In genomic region chr11:87368876-87369480, GRCh38 we compare ENCODE assay signal across 18 cellular contexts.
DNase-seq lines count a peak whose midpoint lies in the region; FAIRE-seq and TF ChIP-seq lines count a peak whose summit lies in the region.
"Had no signal": no experiment of that assay in that cellular context is flagged by ENCODE, and none has a peak within 500 bp of the region (broad histone marks: within the 10 kb centered on the region; RNA-seq: fewer than 3 reads in every experiment).

No MANE protein-coding gene starts in this region.

- H4K8ac ChIP-seq in H1 (ENCODE audit: extremely low read depth, insufficient read depth, low read length), result no peak overlapping the region

- no peak overlapping the region for H3K9ac ChIP-seq in H1 (replicated peaks in 1 of 4; ENCODE audit: extremely low read depth in 1 of 4, low read depth in 3 of 4, low read length in 3 of 4)
- H3K9ac ChIP-seq: parathyroid adenoma had no signal

- H2BK12ac ChIP-seq in H1 (ENCODE audit: low read depth, low read length), result peak overlapping the region; percentile 89; the same call in 1 of the 2 replicates

- H2AFZ ChIP-seq in H1 (ENCODE audit: low read length), result peak overlapping the region; percentile 73; the same call in 1 of the 2 replicates
- H2AFZ ChIP-seq in osteoblast (ENCODE audit: low read length), result no peak overlapping the region
- H2AFZ ChIP-seq: parathyroid adenoma had no signal

- H3K4ac ChIP-seq in H1 (replicated peaks; ENCODE audit: insufficient read length, low read depth, low read length), result no peak overlapping the region

- H3K27me3 ChIP-seq in H1 (replicated peaks in 1 of 4; ENCODE audit: control insufficient read depth in 3 of 4, extremely low read depth in 1 of 4, insufficient read depth in 3 of 4, low read length in 3 of 4) (no peaks in the 10 kb centered on the region), osteoblast (ENCODE audit: insufficient read depth, low read length) (peaks cover 8% of the 10 kb centered on the region)
- H3K27me3 ChIP-seq: transverse colon had no signal

- H2BK5ac ChIP-seq in H1 (ENCODE audit: low read depth, low read length), result 0 out of 2 replicates have a peak overlapping the region, but pooled peaks have one; percentile 28

- H3K36me3 ChIP-seq in H1 (ENCODE audit: control insufficient read depth in 2 of 4, insufficient read depth in 4 of 4, low read length in 3 of 4) (no peaks in the 10 kb centered on the region), mesodermal cell (ENCODE audit: control insufficient read depth, insufficient read depth, low read length) (no peaks in the 10 kb centered on the region), osteoblast (ENCODE audit: insufficient read depth, low read length) (no peaks in the 10 kb centered on the region)
- H3K36me3 ChIP-seq: transverse colon had no signal

- no peak overlapping the region for H3K4me3 ChIP-seq in H1 (ENCODE audit: extremely low read depth in 1 of 4, insufficient read depth in 2 of 4, low read depth in 3 of 4, low read length in 4 of 4)
- H3K4me3 ChIP-seq in mesodermal cell (ENCODE audit: extremely low read depth, insufficient read depth, low read length, poor library complexity, severe bottlenecking), result no peak overlapping the region
- no peak overlapping the region for H3K4me3 ChIP-seq in osteoblast (ENCODE audit: insufficient read depth, low read length)
- H3K4me3 ChIP-seq: transverse colon had no signal

- no peak overlapping the region for H3K23ac ChIP-seq in H1 (ENCODE audit: insufficient read length)

- no peaks in the 10 kb centered on the region for H4K20me1 ChIP-seq in H1 (replicated peaks in 1 of 2; ENCODE audit: control insufficient read depth in 1 of 2, insufficient read depth in 2 of 2, low read length in 2 of 2)
- no peaks in the 10 kb centered on the region for H4K20me1 ChIP-seq in osteoblast (ENCODE audit: insufficient read depth, low read length)

- H2BK15ac ChIP-seq in H1 (ENCODE audit: low read length), result no peak overlapping the region; the same call in 1 of the 2 replicates

- 67% methylated on average over 5 of the region's 5 CpGs; no CpG with 5 or more reads in 1 of the 2 experiments for WGBS in H1 (ENCODE audit: extremely low coverage in 1 of 2, insufficient coverage in 1 of 2, insufficient read length in 1 of 2, insufficient replicate concordance in 2 of 2, low coverage in 1 of 2, low lambda C conversion rate in 2 of 2, missing lambda C conversion rate in 1 of 2), 2 experiments
- 74 to 82% methylated on average over 3 of the region's 5 CpGs for WGBS in mesodermal cell (ENCODE audit: insufficient coverage in 2 of 2), 2 experiments

- CTCF ChIA-PET in H1 (lab: Charles Lee; ENCODE audit: partially characterized antibody), result interaction anchor here (0.5 to 3.5 kb wide), 12 partner anchors 9 to 669 kb away, joined by 3 to 15 read pairs (median 3); no protein-coding TSS in a partner anchor

- POLR2A ChIA-PET in H1 (lab: Charles Lee; ENCODE audit: partially characterized antibody), result no interaction called here

- H2BK20ac ChIP-seq in H1 (ENCODE audit: low read length), result no peak overlapping the region

- H2AK5ac ChIP-seq in H1 (ENCODE audit: low read depth, low read length), result no peak overlapping the region

- H3K23me2 ChIP-seq in H1 (ENCODE audit: low read depth, low read length), result no peaks in the 10 kb centered on the region

- no peak for TF ChIP-seq RAD21 in H1 (IDR thresholded peaks at IDR 0.05 in 1 of 2, conservative IDR thresholded peaks at IDR 0.05 in 1 of 2; ENCODE audit: low read depth in 2 of 2, low read length in 2 of 2)

- DNase-seq in DMS 273 (lab: John Stamatoyannopoulos, UW; ENCODE audit: unreplicated experiment) (peak; percentile 1), DMS 273 treated with DMSO at 0.1 percent for 48 hours (lab: John Stamatoyannopoulos, UW) (no peak), NCI-H2171 treated with DMSO at 0.1 percent for 48 hours (lab: John Stamatoyannopoulos, UW) (peak; percentile 42), H1 (ENCODE audit: low read depth in 1 of 2, low spot score in 2 of 2) (peak in 1 of 2 experiments; percentile 13), osteoblast (ENCODE audit: insufficient read length, low spot score, missing footprints) (no peak), NCI-H1930 (lab: John Stamatoyannopoulos, UW) (no peak)
- no peak for DNase-seq in activated CD4-positive, CD25-positive, alpha-beta regulatory T cell (lab: John Stamatoyannopoulos, UW)
- DNase-seq: activated CD4-positive, alpha-beta T cell treated with anti-CD3 and anti-CD28 coated beads, Interleukin-2, amount 10 ng/mL, durations not matched to agents 24 days and 14 days; activated T-cell treated with anti-CD3 and anti-CD28 coated beads, Interleukin-2, amount 50 U/mL, for 72 hours; aorta; CD4-positive, alpha-beta T cell; midbrain; NCI-H1092; transverse colon had no signal

- TF ChIP-seq CTCF in H1 (IDR thresholded peaks at IDR 0.05; ENCODE audit: control extremely low read depth in 1 of 3, insufficient read depth in 1 of 3, low read depth in 1 of 3, low read length in 3 of 3) (no peak), osteoblast (IDR thresholded peaks at IDR 0.05; ENCODE audit: extremely low read depth, low read depth, low read length) (no peak)

- H2BK120ac ChIP-seq in H1 (replicated peaks; ENCODE audit: low read depth, low read length), result no peak overlapping the region

- H4K5ac ChIP-seq in H1 (ENCODE audit: insufficient read length, low read depth, low read length), result no peak overlapping the region

- H3K27ac ChIP-seq in H1 (ENCODE audit: low read depth, low read length) (no peak overlapping the region), mesodermal cell (ENCODE audit: low read depth, low read length, severe bottlenecking) (peak overlapping the region; percentile 84), osteoblast (ENCODE audit: low read depth, low read length) (no peak overlapping the region)
- H3K27ac ChIP-seq: 22Rv1, parathyroid adenoma, transverse colon had no signal

- H3K79me2 ChIP-seq in H1 (ENCODE audit: control insufficient read depth in 1 of 2, insufficient read depth in 2 of 2, low read length in 2 of 2) (no peaks in the 10 kb centered on the region), osteoblast (ENCODE audit: insufficient read depth, low read length) (no peaks in the 10 kb centered on the region)
- H3K79me2 ChIP-seq: parathyroid adenoma had no signal

- H3K18ac ChIP-seq in H1 (ENCODE audit: extremely low read depth, low read length), result peak overlapping the region; percentile 44; the same call in 1 of the 2 replicates

- TF ChIP-seq EP300 in H1 (IDR thresholded peaks at IDR 0.05; ENCODE audit: borderline replicate concordance in 1 of 2, low read depth in 2 of 2, low read length in 2 of 2), result no peak

- H3K4me2 ChIP-seq in H1 (ENCODE audit: insufficient read depth in 1 of 2, low read depth in 2 of 2, low read length in 2 of 2), result peak overlapping the region; percentile 37 to 57
- no peak overlapping the region for H3K4me2 ChIP-seq in osteoblast (ENCODE audit: insufficient read depth, low read length)

- no peaks in the 10 kb centered on the region for H3K9me3 ChIP-seq in H1 (ENCODE audit: insufficient read depth in 2 of 2, low read depth in 1 of 2, low read length in 1 of 2)
- H3K9me3 ChIP-seq in mesodermal cell (ENCODE audit: control insufficient read depth, low read length), result no peaks in the 10 kb centered on the region
- no peaks in the 10 kb centered on the region for H3K9me3 ChIP-seq in osteoblast (ENCODE audit: low read depth, low read length)
- H3K9me3 ChIP-seq: transverse colon had no signal

- FAIRE-seq in H1 (lab: Jason Lieb, UNC), result no peak
- FAIRE-seq: HTR-8/SVneo had no signal

- H3K79me1 ChIP-seq in H1 (ENCODE audit: low read depth, low read length), result no peaks in the 10 kb centered on the region

- H4K91ac ChIP-seq in H1 (replicated peaks; ENCODE audit: insufficient read length, low read length), result peak overlapping the region; percentile 12

- H3K4me1 ChIP-seq in H1 (replicated peaks in 1 of 4; ENCODE audit: control insufficient read depth in 3 of 4, insufficient read depth in 4 of 4, low read length in 3 of 4), result peaks cover 6 to 14% (median 9%) of the 10 kb centered on the region in 4 experiments; a peak in 5 of 7 replicates
- peaks cover 29% of the 10 kb centered on the region for H3K4me1 ChIP-seq in mesodermal cell (ENCODE audit: control insufficient read depth, insufficient read depth, low read length, poor library complexity, severe bottlenecking)
- peaks cover 25% of the 10 kb centered on the region for H3K4me1 ChIP-seq in osteoblast (ENCODE audit: insufficient read depth, low read length)
- H3K4me1 ChIP-seq: parathyroid adenoma, transverse colon had no signal

- H3K14ac ChIP-seq in H1 (ENCODE audit: insufficient read length), result no peak overlapping the region

- no peak overlapping the region for H3K56ac ChIP-seq in H1 (replicated peaks; ENCODE audit: insufficient read length, low read depth, low read length)

- TF ChIP-seq POLR2A in H1 (IDR thresholded peaks at IDR 0.05; ENCODE audit: control extremely low read depth in 1 of 2, low read depth in 2 of 2, low read length in 2 of 2), result no peak

TF ChIP-seq in H1, 55 proteins besides CTCF, POLR2A, EP300 and RAD21 (continues in another document):
- no peak for TF ChIP-seq EZH2 (IDR thresholded peaks at IDR 0.05; ENCODE audit: low read depth, low read length, severe bottlenecking)
- no peak for TF ChIP-seq ZNF274 (IDR thresholded peaks at IDR 0.05; ENCODE audit: borderline replicate concordance, extremely low read depth, low read length)
- TF ChIP-seq NANOG (IDR thresholded peaks at IDR 0.05; ENCODE audit: insufficient read depth, low read depth, low read length, poor library complexity, severe bottlenecking), result no peak
- TF ChIP-seq SIN3A (conservative IDR thresholded peaks at IDR 0.05 in 1 of 2, IDR thresholded peaks at IDR 0.05 in 1 of 2; ENCODE audit: low read depth in 1 of 2, low read length in 2 of 2), result no peak
- no peak for TF ChIP-seq TBP (IDR thresholded peaks at IDR 0.05; ENCODE audit: low read depth, low read length)
- TF ChIP-seq BACH1 (IDR thresholded peaks at IDR 0.05; ENCODE audit: low read length), result no peak
- TF ChIP-seq CEBPB (IDR thresholded peaks at IDR 0.05; ENCODE audit: low read depth, low read length), result no peak
- TF ChIP-seq KDM5A (IDR thresholded peaks at IDR 0.05; ENCODE audit: low read length), result no peak
- TF ChIP-seq KDM1A (IDR thresholded peaks at IDR 0.05; ENCODE audit: borderline replicate concordance, low read length), result no peak
- no peak for TF ChIP-seq MAX (IDR thresholded peaks at IDR 0.05)
- TF ChIP-seq USF2 (IDR thresholded peaks at IDR 0.05; ENCODE audit: low read length), result no peak
- TF ChIP-seq TCF12 (IDR thresholded peaks at IDR 0.05; ENCODE audit: low read depth, low read length), result no peak

Comparison
In these comparisons a context has a peak if more than half of its experiments do, and no peak if none do; other contexts are left out.
1. DNase-seq: peak in DMS 273 (single experiment) and NCI-H2171 treated with DMSO at 0.1 percent for 48 hours (single experiment); none in DMS 273 treated with DMSO at 0.1 percent for 48 hours (single experiment), osteoblast (single experiment), NCI-H1930 (0 of 2) and activated CD4-positive, CD25-positive, alpha-beta regulatory T cell (0 of 4).